22 cellular contexts compared by ENCODE assay signal in the genomic region with DNA sequence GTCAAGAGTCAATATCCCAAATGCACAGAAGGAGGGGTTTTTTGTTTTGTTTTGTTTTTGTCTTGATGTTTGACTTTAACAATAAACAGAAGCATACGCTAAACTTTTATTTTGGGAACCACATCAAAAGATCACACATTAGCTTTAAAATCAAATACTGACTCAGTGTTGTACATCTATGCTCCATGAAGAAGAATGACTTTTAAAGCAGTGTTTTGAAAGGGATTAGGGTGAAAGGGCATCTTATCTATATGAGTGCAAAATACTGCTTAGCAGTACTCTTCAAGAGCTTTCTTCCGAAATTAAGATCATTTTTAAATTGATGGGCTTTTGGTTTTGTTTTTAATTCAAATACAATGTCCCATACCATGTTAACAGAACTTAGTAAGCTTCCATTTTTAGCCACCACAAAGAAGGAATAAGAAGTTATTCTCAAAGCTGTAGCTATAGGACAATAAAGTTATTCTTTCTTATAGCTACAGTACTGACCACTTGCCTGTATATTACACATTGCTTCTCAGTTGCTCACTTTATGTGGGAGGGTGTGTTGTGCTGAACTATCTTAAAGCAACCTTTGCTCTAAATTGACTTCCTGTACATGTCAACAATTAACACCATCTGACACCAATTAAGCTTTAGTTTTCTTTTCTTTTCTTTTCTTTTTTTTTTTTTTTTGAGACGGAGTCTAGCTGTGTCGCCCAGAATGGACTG.
DNase-seq lines count a peak whose midpoint lies in the region; ATAC-seq and TF ChIP-seq lines count a peak whose summit lies in the region.
"Had no signal": no experiment of that assay in that cellular context is flagged by ENCODE, and none has a peak within 500 bp of the region (broad histone marks: within the 10 kb centered on the region; RNA-seq: fewer than 3 reads in every experiment).

No MANE protein-coding gene starts in this region.

- H2AFZ ChIP-seq in smooth muscle cell (ENCODE audit: low read depth) = no peak overlapping the region

- H3K9me3 ChIP-seq in T-helper 17 cell (ENCODE audit: control insufficient read depth, low read length, poor library complexity, severe bottlenecking) (no peaks in the 10 kb centered on the region), smooth muscle cell (replicated peaks; ENCODE audit: low read depth) (no peaks in the 10 kb centered on the region), testis (no peaks in the 10 kb centered on the region)
- H3K9me3 ChIP-seq: BLaER1, psoas muscle, thoracic aorta had no signal

- H4K20me1 ChIP-seq in smooth muscle cell (ENCODE audit: low read depth) = no peaks in the 10 kb centered on the region
- H4K20me1 ChIP-seq: BLaER1 had no signal

- peaks cover 5% of the 10 kb centered on the region for H3F3A ChIP-seq in smooth muscle cell (ENCODE audit: low read depth)

- 40% methylated on average over 4 of the region's 4 CpGs for WGBS in smooth muscle cell (ENCODE audit: low lambda C conversion rate)
- WGBS in testis, 2 donors = 92 to 95% methylated on average over 4 of the region's 4 CpGs

- TF ChIP-seq CTCF in fibroblast of villous mesenchyme (IDR thresholded peaks at IDR 0.05; ENCODE audit: insufficient read depth, low read depth, low read length) (no peak), smooth muscle cell (IDR thresholded peaks at IDR 0.05; ENCODE audit: borderline replicate concordance, insufficient read depth, poor library complexity, severe bottlenecking) (no peak), testis (IDR thresholded peaks at IDR 0.05) (no peak)

- no peak overlapping the region for H3K9ac ChIP-seq in smooth muscle cell (ENCODE audit: low read depth)
- H3K9ac ChIP-seq: BLaER1 had no signal

- peak overlapping the region; percentile 69 for H3K4me2 ChIP-seq in smooth muscle cell
- H3K4me2 ChIP-seq: BLaER1 had no signal

- H3K36me3 ChIP-seq in smooth muscle cell (ENCODE audit: low read depth) = no peaks in the 10 kb centered on the region
- H3K36me3 ChIP-seq in testis (ENCODE audit: low read depth, missing control alignments) = no peaks in the 10 kb centered on the region
- H3K36me3 ChIP-seq: thoracic aorta had no signal

- peak; percentile 45 for ATAC-seq in T-helper 17 cell
- ATAC-seq: psoas muscle had no signal

- H3K27ac Mint-ChIP-seq in T-helper 17 cell = peak overlapping the region; percentile 56
- H3K27ac Mint-ChIP-seq: activated CD4-positive, alpha-beta memory T cell treated with anti-CD3 and anti-CD28 coated beads for 36 hours; activated naive CD8-positive, alpha-beta T cell treated with anti-CD3 and anti-CD28 coated beads, Interleukin-2, amount 10 ng/mL, durations not matched to agents 7 days and 5 days had no signal

- peaks cover 3% of the 10 kb centered on the region for H3K36me3 Mint-ChIP-seq in T-helper 17 cell (ENCODE audit: low read depth)

- H3K4me3 ChIP-seq in fibroblast of villous mesenchyme (ENCODE audit: low read depth, low read length) (no peak overlapping the region), smooth muscle cell (no peak overlapping the region), testis (no peak overlapping the region)
- H3K4me3 ChIP-seq: BLaER1, dorsolateral prefrontal cortex, psoas muscle, thoracic aorta had no signal

- intact Hi-C loops in testis (cut with DNase I; ENCODE audit: low total_unique reads) = no loop called here

- DNase-seq in NCI-H146 (lab: John Stamatoyannopoulos, UW) = peak; percentile 18
- no peak for DNase-seq in NCI-H146 treated with DMSO at 0.1 percent for 48 hours (lab: John Stamatoyannopoulos, UW; ENCODE audit: unreplicated experiment)
- no peak for DNase-seq in T-helper 17 cell
- peak; percentile 30 for DNase-seq in fibroblast of villous mesenchyme (ENCODE audit: low read depth)
- no peak for DNase-seq in smooth muscle cell (lab: John Stamatoyannopoulos, UW; ENCODE audit: unreplicated experiment)
- DNase-seq in testis = no peak
- no peak for DNase-seq in SW 1271 (lab: John Stamatoyannopoulos, UW)
- no peak for DNase-seq in SHP77 (lab: John Stamatoyannopoulos, UW)
- DNase-seq: 8988T; activated CD4-positive, alpha-beta memory T cell treated with anti-CD3 and anti-CD28 coated beads for 36 hours; activated naive CD8-positive, alpha-beta T cell treated with anti-CD3 and anti-CD28 coated beads, Interleukin-2, amount 10 ng/mL, durations not matched to agents 7 days and 5 days; activated T-cell treated with anti-CD3 and anti-CD28 coated beads, Interleukin-2, amount 50 U/mL, for 48 hours; brain microvascular endothelial cell; dorsolateral prefrontal cortex; erythroblast; mammary epithelial cell; NCI-H1694; NCI-H345; psoas muscle; stimulated activated CD8-positive, alpha-beta memory T cell treated with anti-CD3 and anti-CD28 coated beads, Interleukin-4, amount 100 ng/mL, for 48 hours had no signal

- no peaks in the 10 kb centered on the region for H3K79me2 ChIP-seq in smooth muscle cell (ENCODE audit: low read depth)

- peaks cover 10% of the 10 kb centered on the region for H3K4me1 Mint-ChIP-seq in T-helper 17 cell

- H3K27me3 ChIP-seq in smooth muscle cell (ENCODE audit: low read depth) = no peaks in the 10 kb centered on the region
- no peaks in the 10 kb centered on the region for H3K27me3 ChIP-seq in testis
- H3K27me3 ChIP-seq: BLaER1, brain microvascular endothelial cell, dorsolateral prefrontal cortex had no signal

- peak overlapping the region; percentile 2 for H3K27ac ChIP-seq in smooth muscle cell (ENCODE audit: low read depth)
- H3K27ac ChIP-seq in testis = no peak overlapping the region
- H3K27ac ChIP-seq: BLaER1, brain microvascular endothelial cell, dorsolateral prefrontal cortex, psoas muscle, thoracic aorta had no signal

- no peaks in the 10 kb centered on the region for H3K4me1 ChIP-seq in smooth muscle cell (ENCODE audit: low read depth)
- no peaks in the 10 kb centered on the region for H3K4me1 ChIP-seq in testis
- H3K4me1 ChIP-seq: BLaER1 had no signal

- H3K4me3 Mint-ChIP-seq in T-helper 17 cell = no peak overlapping the region
- H3K4me3 Mint-ChIP-seq: activated CD4-positive, alpha-beta memory T cell treated with anti-CD3 and anti-CD28 coated beads for 36 hours; activated naive CD8-positive, alpha-beta T cell treated with anti-CD3 and anti-CD28 coated beads, Interleukin-2, amount 10 ng/mL, durations not matched to agents 7 days and 5 days had no signal

- H3K27me3 Mint-ChIP-seq in T-helper 17 cell = no peaks in the 10 kb centered on the region
- H3K27me3 Mint-ChIP-seq: activated CD4-positive, alpha-beta memory T cell treated with anti-CD3 and anti-CD28 coated beads for 36 hours; activated naive CD8-positive, alpha-beta T cell treated with anti-CD3 and anti-CD28 coated beads, Interleukin-2, amount 10 ng/mL, durations not matched to agents 7 days and 5 days had no signal

- TF ChIP-seq POLR2A in testis (IDR thresholded peaks at IDR 0.05) = no peak

Comparison
In these comparisons a context has a peak if more than half of its experiments do, and no peak if none do; other contexts are left out.
1. DNase-seq: peak in NCI-H146 (single experiment) and fibroblast of villous mesenchyme (single experiment); none in NCI-H146 treated with DMSO at 0.1 percent for 48 hours (single experiment), T-helper 17 cell (0 of 3), smooth muscle cell (single experiment), testis (single experiment), SW 1271 (0 of 2) and SHP77 (0 of 2).